ENCODE assay signal across 8 cellular contexts in genomic region chr3:122258757-122259371, GRCh38.
A peak's percentile ranks its signal among the peaks of the same experiment; 100 is the strongest.
DNase-seq lines count a peak whose midpoint lies in the region; ATAC-seq, FAIRE-seq and TF ChIP-seq lines count a peak whose summit lies in the region.

No MANE protein-coding gene starts in this region.

- TF ChIP-seq POLR2A in GM18505 (IDR thresholded peaks at IDR 0.05; ENCODE audit: borderline replicate concordance, extremely low read depth, insufficient read depth, insufficient read length) = no peak

- no peak overlapping the region for H3K4me3 ChIP-seq in foreskin fibroblast (ENCODE audit: low read depth in 1 of 2, low read length in 2 of 2)
- H3K4me3 ChIP-seq in pancreas = no peak overlapping the region

- DNase-seq in DMS 273 (lab: John Stamatoyannopoulos, UW; ENCODE audit: unreplicated experiment) (peak; percentile 90), NOMO-1 (lab: John Stamatoyannopoulos, UW; ENCODE audit: unreplicated experiment in 2 of 2) (peak; percentile 61 to 79), foreskin fibroblast (peak; percentile 26 to 65), pancreas (peak; percentile 72 to 87 (median 77))
- DNase-seq in activated T-cell treated with anti-CD3 and anti-CD28 coated beads, Interleukin-2, amount 50 U/mL, for 1 hour = peak; percentile 23

- peaks cover 0 to 4% (median 3%) of the 10 kb centered on the region in 3 donors for H3K4me1 ChIP-seq in pancreas

- H3K36me3 ChIP-seq in pancreas = no peaks in the 10 kb centered on the region

- H3K27ac ChIP-seq in pancreas = no peak overlapping the region

- H3K27me3 ChIP-seq in pancreas = no peaks in the 10 kb centered on the region

- ATAC-seq in GM19438 (IDR thresholded peaks at IDR 0.05; ENCODE audit: low read depth, unreplicated experiment) (peak; percentile 72), HG03469 (IDR thresholded peaks at IDR 0.05; ENCODE audit: unreplicated experiment) (peak; percentile 76), pancreas (peak; percentile 97 to 99 (median 97)), GM18505 (IDR thresholded peaks at IDR 0.05; ENCODE audit: unreplicated experiment) (no peak)

- WGBS in pancreas, 2 donors = 6 to 7% methylated on average over 7 of the region's 7 CpGs

- intact Hi-C loops in pancreas (cut with DNase I) = loop anchor here in 1 of 3 donors (5.0 kb wide), 1 partner anchor 157 kb away; no protein-coding TSS in a partner anchor

- TF ChIP-seq CTCF in foreskin fibroblast (IDR thresholded peaks at IDR 0.05; ENCODE audit: low read depth, low read length) (peak; percentile 57), pancreas (IDR thresholded peaks at IDR 0.05) (peak in 2 of 4 donors; percentile 35 to 61)

- FAIRE-seq in pancreas (lab: Jason Lieb, UNC) = no peak

- no peaks in the 10 kb centered on the region for H3K9me3 ChIP-seq in pancreas

Comparison
In these comparisons a context has a peak if more than half of its experiments do, and no peak if none do; other contexts are left out.
1. DNase-seq: peak in every context shown above with its lines; median percentile 90 in DMS 273; 77 in pancreas; 70 in NOMO-1; 46 in foreskin fibroblast; 23 in activated T-cell treated with anti-CD3 and anti-CD28 coated beads, Interleukin-2, amount 50 U/mL, for 1 hour.